ENCODE assay signal across 8 cellular contexts in the genomic region with DNA sequence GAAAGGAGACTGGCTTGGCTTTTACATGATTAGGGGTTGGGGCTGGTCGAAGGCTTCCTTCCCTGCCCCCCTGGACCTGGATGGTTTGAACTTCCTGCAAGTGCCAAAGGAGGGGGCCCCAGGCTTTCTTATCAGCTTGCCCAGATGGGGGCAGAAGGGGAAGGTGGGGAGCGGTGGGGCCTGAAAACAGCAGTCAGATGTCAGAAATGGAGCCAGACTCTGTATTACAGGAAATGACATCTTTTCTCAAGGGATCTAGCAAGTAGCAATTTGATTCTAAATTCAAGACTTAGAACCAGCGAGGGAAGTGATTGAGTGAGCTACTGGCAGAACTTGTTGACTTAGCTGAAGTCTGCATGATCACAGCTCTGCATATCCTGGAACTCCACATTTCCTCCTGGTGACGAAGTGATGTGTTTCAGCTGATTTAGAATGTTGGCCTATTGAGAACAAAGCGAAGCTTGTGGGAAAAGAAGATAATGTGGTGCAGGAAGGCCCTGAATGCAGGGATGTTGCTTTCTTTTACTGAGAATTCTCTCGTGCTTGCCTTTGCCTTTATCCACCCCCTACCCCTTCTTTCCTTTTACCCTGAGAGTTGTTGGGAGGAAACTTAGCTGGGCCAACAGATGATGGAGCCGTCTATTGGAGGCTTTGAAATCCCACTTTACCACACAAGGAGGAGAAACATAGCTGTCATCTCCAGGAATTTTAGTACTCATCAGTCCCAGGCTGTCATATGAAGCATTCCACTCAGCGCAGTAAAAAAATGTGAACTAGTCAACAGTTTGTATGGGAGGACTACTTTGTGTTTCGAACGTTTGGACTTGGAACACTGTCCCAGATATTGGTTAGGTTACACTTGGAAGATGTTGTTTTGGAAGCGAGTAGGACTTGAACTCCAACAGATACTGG. TPM values are rescaled to one million over a fixed set of nuclear protein-coding genes. Genes with fewer than 3 reads are reported as not detected.
A peak's percentile ranks its signal among the peaks of the same experiment; 100 is the strongest.
DNase-seq lines count a peak whose midpoint lies in the region; ATAC-seq and TF ChIP-seq lines count a peak whose summit lies in the region.

No MANE protein-coding gene starts in this region.

- H3K36me3 ChIP-seq in heart left ventricle (no peaks in the 10 kb centered on the region), smooth muscle cell (ENCODE audit: low read depth) (no peaks in the 10 kb centered on the region), colonic mucosa (no peaks in the 10 kb centered on the region)

- peaks cover 74% of the 10 kb centered on the region for H3K4me1 Mint-ChIP-seq in activated T-cell treated with anti-CD3 and anti-CD28 coated beads, Interleukin-2, amount 50 U/mL, for 4 hours (ENCODE audit: low read depth)

- H3K9me3 ChIP-seq in heart left ventricle (no peaks in the 10 kb centered on the region), smooth muscle cell (replicated peaks; ENCODE audit: low read depth) (no peaks in the 10 kb centered on the region), colonic mucosa (no peaks in the 10 kb centered on the region)

- WGBS in heart left ventricle, 4 donors = 15 to 23% (median 18%) methylated on average over 11 of the region's 11 CpGs
- WGBS in smooth muscle cell (ENCODE audit: low lambda C conversion rate) = 54% methylated on average over 11 of the region's 11 CpGs

- no peak overlapping the region for H2AFZ ChIP-seq in smooth muscle cell (ENCODE audit: low read depth)

- TF ChIP-seq CTCF in heart left ventricle (IDR thresholded peaks at IDR 0.05) (peak in 5 of 12 donors; percentile 20 to 48 (median 26)), smooth muscle cell (IDR thresholded peaks at IDR 0.05; ENCODE audit: borderline replicate concordance, insufficient read depth, poor library complexity, severe bottlenecking) (no peak), colonic mucosa (IDR thresholded peaks at IDR 0.05) (no peak)

- peaks cover 9% of the 10 kb centered on the region for H3K36me3 Mint-ChIP-seq in activated T-cell treated with anti-CD3 and anti-CD28 coated beads, Interleukin-2, amount 50 U/mL, for 4 hours (ENCODE audit: insufficient read depth)

- H3K4me3 Mint-ChIP-seq in activated T-cell treated with anti-CD3 and anti-CD28 coated beads, Interleukin-2, amount 50 U/mL, for 4 hours = no peak overlapping the region

- H3K4me3 ChIP-seq in heart left ventricle (peak overlapping the region in 5 of 12 donors; percentile 1 to 24 (median 16)), smooth muscle cell (no peak overlapping the region), colonic mucosa (no peak overlapping the region)

- intact Hi-C loops in heart left ventricle (cut with DNase I) (loop anchor here in 8 of 10 donors (5.0 to 10.0 kb wide), 4 partner anchors 42 to 185 kb away; a partner anchor contains a TSS), colonic mucosa (cut with DNase I) (no loop called here)

- no peak overlapping the region for H3K9ac ChIP-seq in smooth muscle cell (ENCODE audit: low read depth)
- H3K9ac ChIP-seq in colonic mucosa (ENCODE audit: low read depth in 2 of 2, low read length in 2 of 2) = no peak overlapping the region

- ATAC-seq in activated T-cell treated with anti-CD3 and anti-CD28 coated beads, Interleukin-2, amount 50 U/mL, for 4 hours = peak; percentile 12 to 35
- peak; percentile 60 for ATAC-seq in HG02970 (IDR thresholded peaks at IDR 0.05; ENCODE audit: low FRiP score, unreplicated experiment)
- ATAC-seq in heart left ventricle = peak; percentile 67 to 92 (median 86)

- DNase-seq in activated T-cell treated with anti-CD3 and anti-CD28 coated beads, Interleukin-2, amount 50 U/mL, for 4 hours = no peak
- DNase-seq in activated T-cell treated with anti-CD3 and anti-CD28 coated beads for 4 hours = no peak
- DNase-seq in UCSD-AML1 (lab: John Stamatoyannopoulos, UW; ENCODE audit: unreplicated experiment) = peak; percentile 88
- peak in 4 of 5 donors; percentile 66 to 75 (median 70) for DNase-seq in heart left ventricle
- no peak for DNase-seq in smooth muscle cell (lab: John Stamatoyannopoulos, UW; ENCODE audit: unreplicated experiment)
- no peak for DNase-seq in colonic mucosa
- no peak for DNase-seq in middle frontal gyrus (ENCODE audit: extremely low spot score, low spot score)

- H3K79me2 ChIP-seq in smooth muscle cell (ENCODE audit: low read depth) = peaks cover 96% of the 10 kb centered on the region

- H3K4me2 ChIP-seq in smooth muscle cell = peak overlapping the region; percentile 73

- no peaks in the 10 kb centered on the region for H3F3A ChIP-seq in smooth muscle cell (ENCODE audit: low read depth)

- H4K20me1 ChIP-seq in smooth muscle cell (ENCODE audit: low read depth) = peaks cover 85% of the 10 kb centered on the region

- peak overlapping the region; percentile 66 to 88 (median 79) for H3K27ac ChIP-seq in heart left ventricle
- peak overlapping the region; percentile 61 for H3K27ac ChIP-seq in smooth muscle cell (ENCODE audit: low read depth)
- H3K27ac ChIP-seq in colonic mucosa = no peak overlapping the region

- no peaks in the 10 kb centered on the region for H3K9me3 Mint-ChIP-seq in activated T-cell treated with anti-CD3 and anti-CD28 coated beads, Interleukin-2, amount 50 U/mL, for 4 hours

- H3K4me1 ChIP-seq in heart left ventricle (peaks cover 16 to 93% (median 70%) of the 10 kb centered on the region in 12 donors), smooth muscle cell (ENCODE audit: low read depth) (peaks cover 26% of the 10 kb centered on the region), colonic mucosa (no peaks in the 10 kb centered on the region)

- H3K27me3 ChIP-seq in heart left ventricle (no peaks in the 10 kb centered on the region), smooth muscle cell (ENCODE audit: low read depth) (no peaks in the 10 kb centered on the region), colonic mucosa (no peaks in the 10 kb centered on the region)

- no peak for TF ChIP-seq POLR2A in heart left ventricle (IDR thresholded peaks at IDR 0.05)

- H3K27me3 Mint-ChIP-seq in activated T-cell treated with anti-CD3 and anti-CD28 coated beads, Interleukin-2, amount 50 U/mL, for 4 hours (ENCODE audit: low read depth) = no peaks in the 10 kb centered on the region

RNA-seq across cellular contexts. Expression of a gene that starts 43.2 kb away (rescaled TPM):
- 10 to 100 TPM; 54.8 to 61.6 (median 58.9) TPM for total RNA-seq in activated T-cell treated with anti-CD3 and anti-CD28 coated beads, Interleukin-2, amount 50 U/mL, for 4 hours
- total RNA-seq in heart left ventricle = 100 to 1,000 TPM in 1 of 9 donors, 10 to 100 TPM in 8; 39.7 to 106 (median 81.6) TPM
- polyA plus RNA-seq in heart left ventricle = 10 to 100 TPM; 26.4 to 38.6 TPM
- total RNA-seq in smooth muscle cell = 46.9 and 56.3 TPM in 2 replicates
- polyA plus RNA-seq in smooth muscle cell = 53.1 and 57.5 TPM in 2 replicates
- 10 to 100 TPM; 43.5 to 68.6 TPM for total RNA-seq in colonic mucosa

Comparison
In these comparisons a context has a peak if more than half of its experiments do, and no peak if none do; other contexts are left out.
1. ATAC-seq: peak in every context shown above with its lines; median percentile 86 in heart left ventricle; 60 in HG02970; 24 in activated T-cell treated with anti-CD3 and anti-CD28 coated beads, Interleukin-2, amount 50 U/mL, for 4 hours.
2. DNase-seq: peak in UCSD-AML1 (single experiment) and heart left ventricle (4 of 5); none in activated T-cell treated with anti-CD3 and anti-CD28 coated beads, Interleukin-2, amount 50 U/mL, for 4 hours (single experiment), activated T-cell treated with anti-CD3 and anti-CD28 coated beads for 4 hours (single experiment), smooth muscle cell (single experiment), colonic mucosa (single experiment) and middle frontal gyrus (single experiment).